Comparison of ENCODE assay signal across 21 cellular contexts in the genomic region with DNA sequence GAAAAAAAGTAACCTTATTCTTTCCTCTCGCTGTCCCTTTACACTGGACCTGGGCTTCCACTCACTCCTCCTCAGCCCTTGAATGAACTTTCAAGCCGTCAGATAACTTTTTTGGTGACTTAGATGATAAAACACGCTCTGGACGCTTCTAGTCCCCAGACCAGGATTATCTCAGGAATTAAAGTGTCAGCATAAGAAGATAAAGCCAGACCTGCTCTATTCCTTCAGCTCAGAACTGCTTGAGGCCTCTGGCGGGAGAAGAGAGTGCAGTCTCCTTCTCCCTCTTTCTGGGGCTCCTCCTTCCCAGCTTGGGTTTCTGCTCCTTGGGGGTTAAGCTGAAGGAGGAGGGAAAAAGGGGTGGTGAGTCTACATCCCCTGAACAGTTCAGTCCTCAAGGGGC. TPM values are rescaled to one million over a fixed set of nuclear protein-coding genes. Genes with fewer than 3 reads are reported as not detected.
DNase-seq lines count a peak whose midpoint lies in the region; ATAC-seq, FAIRE-seq and TF ChIP-seq lines count a peak whose summit lies in the region.
"Had no signal": no experiment of that assay in that cellular context is flagged by ENCODE, and none has a peak within 500 bp of the region (broad histone marks: within the 10 kb centered on the region; RNA-seq: fewer than 3 reads in every experiment).

No MANE protein-coding gene starts in this region.

- H3K9me3 ChIP-seq in K562 (replicated peaks; ENCODE audit: control insufficient read depth, insufficient read depth, low read depth, low read length) (no peaks in the 10 kb centered on the region; the same call in 1 of the 2 replicates), smooth muscle cell (replicated peaks; ENCODE audit: low read depth) (no peaks in the 10 kb centered on the region)
- H3K9me3 ChIP-seq: Caco-2 had no signal

- H3K27ac ChIP-seq in K562 (ENCODE audit: extremely low read depth, low read depth, low read length) (no peak overlapping the region), smooth muscle cell (ENCODE audit: low read depth) (no peak overlapping the region)
- H3K27ac ChIP-seq: C4-2B had no signal

- H3K27me3 ChIP-seq in K562 (ENCODE audit: control insufficient read depth in 2 of 2, insufficient read depth in 2 of 2, low read length in 2 of 2), result peaks cover 7 to 22% of the 10 kb centered on the region in 2 experiments
- H3K27me3 ChIP-seq in smooth muscle cell (ENCODE audit: low read depth), result peaks cover 41% of the 10 kb centered on the region

- POLR2A ChIA-PET in K562 (lab: Yijun Ruan, JAX), result interaction anchor here (0.6 to 1.4 kb wide), 6 partner anchors 9 to 424 kb away, joined by 3 to 6 read pairs (median 3); no protein-coding TSS in a partner anchor

- no peaks in the 10 kb centered on the region for H3F3A ChIP-seq in smooth muscle cell (ENCODE audit: low read depth)

- no TSS peak for BruUV-seq in K562 (replicated peaks; lab: Mats Ljungman, UMichigan)

- H4K20me1 ChIP-seq in K562 (replicated peaks; ENCODE audit: control insufficient read depth, insufficient read depth, low read length) (no peaks in the 10 kb centered on the region), smooth muscle cell (ENCODE audit: low read depth) (no peaks in the 10 kb centered on the region)

- peaks cover 16 to 22% of the 10 kb centered on the region in 2 experiments for H3K4me1 ChIP-seq in K562 (replicated peaks in 1 of 2; ENCODE audit: control insufficient read depth in 2 of 2, insufficient read depth in 2 of 2, low read length in 2 of 2)
- peaks cover 5% of the 10 kb centered on the region for H3K4me1 ChIP-seq in smooth muscle cell (ENCODE audit: low read depth)

- no peaks in the 10 kb centered on the region for H3K36me3 ChIP-seq in K562 (ENCODE audit: control insufficient read depth, insufficient read depth, low read length)
- no peaks in the 10 kb centered on the region for H3K36me3 ChIP-seq in smooth muscle cell (ENCODE audit: low read depth)

- H3K4me3 ChIP-seq in K562 (no peak overlapping the region), smooth muscle cell (no peak overlapping the region)

- intact Hi-C loops in K562 (cut with micrococcal nuclease), result no loop called here

- H3K9ac ChIP-seq in K562 (ENCODE audit: insufficient read depth in 1 of 2, low read depth in 2 of 2, low read length in 2 of 2), result peak overlapping the region in 1 of 2 experiments; percentile 53; a peak in 1 of 4 replicates
- H3K9ac ChIP-seq in smooth muscle cell (ENCODE audit: low read depth), result no peak overlapping the region

- peak; percentile 76 for FAIRE-seq in K562 (lab: Jason Lieb, UNC)
- FAIRE-seq: A204.1 had no signal

- peak in 1 of 3 experiments; percentile 13; a peak in 1 of 6 replicates for TF ChIP-seq CTCF in K562 (IDR thresholded peaks at IDR 0.05 in 2 of 3, conservative IDR thresholded peaks at IDR 0.05 in 1 of 3; ENCODE audit: insufficient read depth in 2 of 3, low read depth in 1 of 3, low read length in 3 of 3)
- TF ChIP-seq CTCF in smooth muscle cell (IDR thresholded peaks at IDR 0.05; ENCODE audit: borderline replicate concordance, insufficient read depth, poor library complexity, severe bottlenecking), result no peak

- WGBS in K562 (ENCODE audit: insufficient coverage, low coverage, missing lambda C conversion rate), result 3% methylated on average over 4 of the region's 5 CpGs
- WGBS in smooth muscle cell (ENCODE audit: low lambda C conversion rate), result 31% methylated on average over 5 of the region's 5 CpGs

- H3K4me2 ChIP-seq in K562 (ENCODE audit: insufficient read depth, low read length) (peak overlapping the region; percentile 50), smooth muscle cell (peak overlapping the region; percentile 45)

- TF ChIP-seq POLR2A in K562 (conservative IDR thresholded peaks at IDR 0.05), result no peak

- in situ Hi-C loops in K562 (cut with MboI), result no loop called here

- TF ChIP-seq RAD21 in K562 (CRISPR knock-in tag; conservative IDR thresholded peaks at IDR 0.05 in 1 of 2, IDR thresholded peaks at IDR 0.05 in 1 of 2), result no peak

- CTCF ChIA-PET in K562 (lab: Yijun Ruan, JAX; ENCODE audit: low intra/inter-chr PET ratio), result no interaction called here

- DNase-seq in NCI-H82 (lab: John Stamatoyannopoulos, UW) (peak; percentile 60), OCI-M1 (lab: John Stamatoyannopoulos, UW) (peak; percentile 18), K562 (ENCODE audit: extremely low read depth in 1 of 4, low spot score in 3 of 4) (peak in 2 of 4 experiments; percentile 37 to 53), smooth muscle cell (lab: John Stamatoyannopoulos, UW; ENCODE audit: unreplicated experiment) (no peak), AG08396 (ENCODE audit: low spot score) (no peak), NCI-H2029 (lab: John Stamatoyannopoulos, UW) (no peak)
- DNase-seq: ACHN; AML-193; Caco-2; CD4-positive, alpha-beta T cell; DMS153; DMS79; GF-D8; GOT3; H9 had no signal

- H3K9me1 ChIP-seq in K562 (ENCODE audit: control insufficient read depth, insufficient read depth, low read length), result no peaks in the 10 kb centered on the region

- ATAC-seq in K562 (peak; percentile 58), HG02759 (IDR thresholded peaks at IDR 0.05; ENCODE audit: unreplicated experiment) (no peak)

- H2AFZ ChIP-seq in K562 (ENCODE audit: low read depth, low read length) (peak overlapping the region; percentile 18), smooth muscle cell (ENCODE audit: low read depth) (no peak overlapping the region)

- H3K79me2 ChIP-seq in K562 (ENCODE audit: control insufficient read depth, insufficient read depth, low read length) (no peaks in the 10 kb centered on the region), smooth muscle cell (ENCODE audit: low read depth) (no peaks in the 10 kb centered on the region)

- TF ChIP-seq EP300 in K562 (IDR thresholded peaks at IDR 0.05; ENCODE audit: low read length), result no peak

RNA-seq across cellular contexts. Expression of a gene that starts 6.6 kb away (rescaled TPM):
- not detected in 2 replicates for total RNA-seq in K562 (2011; cell fraction: chromatin; rRNA removed; ENCODE audit: low replicate concordance)
- total RNA-seq in K562 (2011; cell fraction: nucleolus; rRNA removed), result not detected in 2 replicates
- not detected in 2 replicates for total RNA-seq in K562 (2011; cell fraction: nucleoplasm; rRNA removed)
- total RNA-seq in K562 (2014; rRNA removed), result not detected in 2 replicates
- not detected in 2 replicates for total RNA-seq in K562 (2014; rRNA removed; fragmentation: Illumina TruSeq; extraction: Trizol)
- not detected in 2 replicates for total RNA-seq in K562 (2015; rRNA removed; fragmentation: Illumina TruSeq; extraction: Trizol)
- 0.11 TPM in 1 of 2 replicates, not detected in the other for total RNA-seq in K562 (2021)
- polyA plus RNA-seq in K562 (2011; rRNA removed), result not detected in 2 replicates
- 0.03 and 0.04 TPM in 2 replicates for polyA plus RNA-seq in K562 (2011; cell fraction: cytosol; rRNA removed)
- not detected in 2 replicates for polyA plus RNA-seq in K562 (2011; cell fraction: nucleus; rRNA removed)
- polyA plus RNA-seq in K562 (2012), result 1.1 TPM in 1 of 2 replicates, not detected in the other
- polyA plus RNA-seq in K562 (2014; fragmentation: Illumina TruSeq; extraction: Trizol), result not detected in 2 replicates
- not detected for polyA plus RNA-seq in K562 (2014; fragmentation: Nextera tagmentation; extraction: Ambion mirVana)
- 0.07 TPM in 1 of 2 replicates, not detected in the other for polyA plus RNA-seq in K562 (2014; rRNA removed)
- 0.57 TPM in 1 of 2 replicates, not detected in the other for polyA minus RNA-seq in K562 (2011; rRNA and poly(A)+ RNA removed)
- polyA minus RNA-seq in K562 (2011; cell fraction: cytosol; rRNA and poly(A)+ RNA removed), result not detected in 2 replicates
- polyA minus RNA-seq in K562 (2011; cell fraction: nucleus; rRNA and poly(A)+ RNA removed), result not detected in 2 replicates
- total RNA-seq in smooth muscle cell, result 1.7 and 4.1 TPM in 2 replicates
- polyA plus RNA-seq in smooth muscle cell, result 3.3 TPM in 2 replicates
- total RNA-seq: CD4-positive, alpha-beta T cell; HT-29 had no signal

RNA-seq across cellular contexts. Expression of a gene that starts 25.9 kb away (rescaled TPM):
- 68.2 and 109 TPM in 2 replicates for total RNA-seq in K562 (2011; cell fraction: chromatin; rRNA removed; ENCODE audit: low replicate concordance)
- 49.3 and 61.5 TPM in 2 replicates for total RNA-seq in K562 (2011; cell fraction: nucleolus; rRNA removed)
- total RNA-seq in K562 (2011; cell fraction: nucleoplasm; rRNA removed), result 63.9 and 64.8 TPM in 2 replicates
- 21.1 and 25.7 TPM in 2 replicates for total RNA-seq in K562 (2014; rRNA removed)
- 18.0 and 18.8 TPM in 2 replicates for total RNA-seq in K562 (2014; rRNA removed; fragmentation: Illumina TruSeq; extraction: Trizol)
- 20.3 and 21.7 TPM in 2 replicates for total RNA-seq in K562 (2015; rRNA removed; fragmentation: Illumina TruSeq; extraction: Trizol)
- total RNA-seq in K562 (2021), result 27.0 and 27.5 TPM in 2 replicates
- 27.1 and 40.0 TPM in 2 replicates for polyA plus RNA-seq in K562 (2011; rRNA removed)
- polyA plus RNA-seq in K562 (2011; cell fraction: cytosol; rRNA removed), result 21.3 and 26.4 TPM in 2 replicates
- polyA plus RNA-seq in K562 (2011; cell fraction: nucleus; rRNA removed), result 137 and 165 TPM in 2 replicates
- polyA plus RNA-seq in K562 (2012), result 27.9 and 31.8 TPM in 2 replicates
- polyA plus RNA-seq in K562 (2014; fragmentation: Illumina TruSeq; extraction: Trizol), result 27.8 and 31.0 TPM in 2 replicates
- 10 to 100 TPM; 16.3 to 27.8 TPM for polyA plus RNA-seq in K562 (2014; fragmentation: Nextera tagmentation; extraction: Ambion mirVana)
- 23.5 and 25.9 TPM in 2 replicates for polyA plus RNA-seq in K562 (2014; rRNA removed)
- polyA minus RNA-seq in K562 (2011; rRNA and poly(A)+ RNA removed), result 20.7 and 21.6 TPM in 2 replicates
- polyA minus RNA-seq in K562 (2011; cell fraction: cytosol; rRNA and poly(A)+ RNA removed), result 11.4 and 13.6 TPM in 2 replicates
- polyA minus RNA-seq in K562 (2011; cell fraction: nucleus; rRNA and poly(A)+ RNA removed), result 27.5 and 39.7 TPM in 2 replicates
- 9.2 and 15.6 TPM in 2 replicates for total RNA-seq in smooth muscle cell
- 15.0 and 22.8 TPM in 2 replicates for polyA plus RNA-seq in smooth muscle cell

RNA-seq across cellular contexts. Expression of a gene that starts 35.8 kb away (rescaled TPM):
- total RNA-seq in K562 (2011; cell fraction: chromatin; rRNA removed; ENCODE audit: low replicate concordance), result 0.12 and 0.14 TPM in 2 replicates
- 0.17 TPM in 1 of 2 replicates, not detected in the other for total RNA-seq in K562 (2011; cell fraction: nucleolus; rRNA removed)
- total RNA-seq in K562 (2011; cell fraction: nucleoplasm; rRNA removed), result not detected in 2 replicates
- not detected in 2 replicates for total RNA-seq in K562 (2014; rRNA removed)
- not detected in 2 replicates for total RNA-seq in K562 (2014; rRNA removed; fragmentation: Illumina TruSeq; extraction: Trizol)
- not detected in 2 replicates for total RNA-seq in K562 (2015; rRNA removed; fragmentation: Illumina TruSeq; extraction: Trizol)
- 0.47 TPM in 1 of 2 replicates, not detected in the other for total RNA-seq in K562 (2021)
- polyA plus RNA-seq in K562 (2011; rRNA removed), result 0.15 and 0.39 TPM in 2 replicates
- 0.06 and 0.33 TPM in 2 replicates for polyA plus RNA-seq in K562 (2011; cell fraction: cytosol; rRNA removed)
- polyA plus RNA-seq in K562 (2011; cell fraction: nucleus; rRNA removed), result 0.06 and 0.34 TPM in 2 replicates
- 0.03 and 0.08 TPM in 2 replicates for polyA plus RNA-seq in K562 (2012)
- polyA plus RNA-seq in K562 (2014; fragmentation: Illumina TruSeq; extraction: Trizol), result 0.06 TPM in 1 of 2 replicates, not detected in the other
- under 1 TPM in 1 of 2 experiments, not detected in 1; 0.04 TPM for polyA plus RNA-seq in K562 (2014; fragmentation: Nextera tagmentation; extraction: Ambion mirVana)
- 0.03 TPM in 1 of 2 replicates, not detected in the other for polyA plus RNA-seq in K562 (2014; rRNA removed)
- polyA minus RNA-seq in K562 (2011; rRNA and poly(A)+ RNA removed), result 0.06 and 0.32 TPM in 2 replicates
- not detected in 2 replicates for polyA minus RNA-seq in K562 (2011; cell fraction: cytosol; rRNA and poly(A)+ RNA removed)
- polyA minus RNA-seq in K562 (2011; cell fraction: nucleus; rRNA and poly(A)+ RNA removed), result not detected in 2 replicates
- total RNA-seq in smooth muscle cell, result not detected in 2 replicates
- 0.09 TPM in 1 of 2 replicates, not detected in the other for polyA plus RNA-seq in smooth muscle cell
- total RNA-seq: Daoy, H9, HT-29 had no signal
- polyA plus RNA-seq: BJ had no signal

RNA-seq across cellular contexts. Expression of a gene that starts 52.4 kb away (rescaled TPM):
- total RNA-seq in K562 (2011; cell fraction: chromatin; rRNA removed; ENCODE audit: low replicate concordance), result not detected in 2 replicates
- not detected in 2 replicates for total RNA-seq in K562 (2011; cell fraction: nucleolus; rRNA removed)
- total RNA-seq in K562 (2011; cell fraction: nucleoplasm; rRNA removed), result not detected in 2 replicates
- total RNA-seq in K562 (2014; rRNA removed) (0.08 TPM in 1 of 2 replicates, not detected in the other), K562 (2014; rRNA removed; fragmentation: Illumina TruSeq; extraction: Trizol) (not detected in 2 replicates), K562 (2015; rRNA removed; fragmentation: Illumina TruSeq; extraction: Trizol) (0.33 and 0.45 TPM in 2 replicates), K562 (2021) (0.20 and 0.22 TPM in 2 replicates), smooth muscle cell (not detected in 2 replicates)
- polyA plus RNA-seq in K562 (2011; rRNA removed) (not detected in 2 replicates), K562 (2014; fragmentation: Illumina TruSeq; extraction: Trizol) (0.21 and 0.30 TPM in 2 replicates), K562 (2014; fragmentation: Nextera tagmentation; extraction: Ambion mirVana) (under 1 TPM; 0.07 to 0.11 TPM), K562 (2014; rRNA removed) (0.17 and 0.22 TPM in 2 replicates), smooth muscle cell (not detected in 2 replicates)
- not detected in 2 replicates for polyA plus RNA-seq in K562 (2011; cell fraction: cytosol; rRNA removed)
- 0.04 TPM in 1 of 2 replicates, not detected in the other for polyA plus RNA-seq in K562 (2011; cell fraction: nucleus; rRNA removed)
- 1.7 and 2.5 TPM in 2 replicates for polyA plus RNA-seq in K562 (2012)
- polyA minus RNA-seq in K562 (2011; rRNA and poly(A)+ RNA removed), result not detected in 2 replicates
- polyA minus RNA-seq in K562 (2011; cell fraction: cytosol; rRNA and poly(A)+ RNA removed), result not detected in 2 replicates
- not detected in 2 replicates for polyA minus RNA-seq in K562 (2011; cell fraction: nucleus; rRNA and poly(A)+ RNA removed)
- total RNA-seq: Caco-2; CD4-positive, alpha-beta T cell; Daoy; H9; HT-29 had no signal
- polyA plus RNA-seq: BJ had no signal

Comparison
In these comparisons a context has a peak if more than half of its experiments do, and no peak if none do; other contexts are left out.
1. DNase-seq: peak in NCI-H82 (single experiment) and OCI-M1 (single experiment); none in smooth muscle cell (single experiment), AG08396 (single experiment) and NCI-H2029 (single experiment).